In genomic region chrX:135543924-135544323, GRCh38 we compare ENCODE assay signal across 10 cellular contexts. TPM values are rescaled to one million over a fixed set of nuclear protein-coding genes. Genes with fewer than 3 reads are reported as not detected.
DNase-seq lines count a peak whose midpoint lies in the region; ATAC-seq, FAIRE-seq and TF ChIP-seq lines count a peak whose summit lies in the region.
"Had no signal": no experiment of that assay in that cellular context is flagged by ENCODE, and none has a peak within 500 bp of the region (broad histone marks: within the 10 kb centered on the region; RNA-seq: fewer than 3 reads in every experiment).

No MANE protein-coding gene starts in this region.

- POLR2A ChIA-PET in K562 (lab: Yijun Ruan, JAX) = interaction anchor here (1.5 kb wide), 1 partner anchor 17 kb away, joined by 4 read pairs; no protein-coding TSS in a partner anchor

- H3K4me3 ChIP-seq in Loucy (ENCODE audit: low read length, poor library complexity, severe bottlenecking) (no peak overlapping the region), K562 (no peak overlapping the region), upper lobe of right lung (no peak overlapping the region)
- H3K4me3 ChIP-seq: stomach had no signal

- H4K20me1 ChIP-seq in Loucy (ENCODE audit: insufficient read depth, low read length, poor library complexity, severe bottlenecking) (peaks cover 11% of the 10 kb centered on the region), K562 (replicated peaks; ENCODE audit: control insufficient read depth, insufficient read depth, low read length) (no peaks in the 10 kb centered on the region)

- no peaks in the 10 kb centered on the region for H3K9me2 ChIP-seq in Loucy (replicated peaks; ENCODE audit: low read depth, low read length)

- ATAC-seq in K562 (peak; percentile 88), upper lobe of right lung (no peak)

- DNase-seq in stimulated activated CD4-positive, alpha-beta T cell treated with anti-CD3 and anti-CD28 coated beads, Interleukin-12 subunit alpha, Interleukin-12 subunit beta, amount 100 ng/mL, for 48 hours (ENCODE audit: low read depth in 2 of 3, low spot score in 1 of 3) = peak in 2 of 3 donors; percentile 8 to 31
- DNase-seq in stimulated activated CD4-positive, alpha-beta T cell treated with anti-CD3 and anti-CD28 coated beads, Interleukin-12 subunit alpha, Interleukin-12 subunit beta, amount 100 ng/mL, for 4 hours = no peak
- peak in 3 of 4 experiments; percentile 30 to 56 (median 40) for DNase-seq in K562 (ENCODE audit: extremely low read depth in 1 of 4, low spot score in 3 of 4)
- no peak for DNase-seq in upper lobe of right lung
- no peak for DNase-seq in NCI-H2171 treated with DMSO at 0.1 percent for 48 hours (lab: John Stamatoyannopoulos, UW)
- DNase-seq in T-helper 9 cell = no peak
- DNase-seq in NK-92 (lab: John Stamatoyannopoulos, UW; ENCODE audit: unreplicated experiment) = no peak
- DNase-seq: NCI-H1092, stomach had no signal

- CTCF ChIA-PET in K562 (lab: Yijun Ruan, JAX; ENCODE audit: low intra/inter-chr PET ratio) = no interaction called here

- H3K27me3 ChIP-seq in Loucy (ENCODE audit: insufficient read depth, low read length, poor library complexity, severe bottlenecking) (no peaks in the 10 kb centered on the region), K562 (ENCODE audit: control insufficient read depth in 2 of 2, insufficient read depth in 2 of 2, low read length in 2 of 2) (no peaks in the 10 kb centered on the region), upper lobe of right lung (no peaks in the 10 kb centered on the region)
- H3K27me3 ChIP-seq: stomach had no signal

- no peak for TF ChIP-seq POLR2A in K562 (conservative IDR thresholded peaks at IDR 0.05)

- 35% methylated on average over 2 of the region's 2 CpGs for WGBS in K562 (ENCODE audit: insufficient coverage, low coverage, missing lambda C conversion rate)

- H3K4me1 ChIP-seq in Loucy (ENCODE audit: insufficient read depth, low read length, poor library complexity, severe bottlenecking) = no peaks in the 10 kb centered on the region
- peaks cover 3 to 9% of the 10 kb centered on the region in 2 experiments; a peak in 3 of 5 replicates for H3K4me1 ChIP-seq in K562 (replicated peaks in 1 of 2; ENCODE audit: control insufficient read depth in 2 of 2, insufficient read depth in 2 of 2, low read length in 2 of 2)
- H3K4me1 ChIP-seq in upper lobe of right lung = no peaks in the 10 kb centered on the region

- peak in 1 of 2 experiments; percentile 44; a peak in 2 of 4 replicates for TF ChIP-seq RAD21 in K562 (CRISPR knock-in tag; conservative IDR thresholded peaks at IDR 0.05 in 1 of 2, IDR thresholded peaks at IDR 0.05 in 1 of 2)

- intact Hi-C loops in K562 (cut with micrococcal nuclease) = loop anchor here (10.0 kb wide), 1 partner anchor 59 kb away; no protein-coding TSS in a partner anchor
- intact Hi-C loops in upper lobe of right lung (cut with DNase I) = no loop called here

- FAIRE-seq in K562 (lab: Jason Lieb, UNC) = no peak

- H3K9me3 ChIP-seq in Loucy (ENCODE audit: insufficient read depth, low read depth, low read length) = no peaks in the 10 kb centered on the region
- no peaks in the 10 kb centered on the region for H3K9me3 ChIP-seq in K562 (replicated peaks; ENCODE audit: control insufficient read depth, insufficient read depth, low read depth, low read length)
- H3K9me3 ChIP-seq in upper lobe of right lung = no peaks in the 10 kb centered on the region
- H3K9me3 ChIP-seq: stomach had no signal

- H3K4me2 ChIP-seq in Loucy (ENCODE audit: low read depth, low read length, poor library complexity, severe bottlenecking) (no peak overlapping the region), K562 (ENCODE audit: insufficient read depth, low read length) (no peak overlapping the region)

- no peaks in the 10 kb centered on the region for H3K9me1 ChIP-seq in K562 (ENCODE audit: control insufficient read depth, insufficient read depth, low read length)

- in situ Hi-C loops in K562 (cut with MboI) = no loop called here

- peaks cover 59% of the 10 kb centered on the region for H3K79me2 ChIP-seq in Loucy (ENCODE audit: insufficient read depth, low read length)
- H3K79me2 ChIP-seq in K562 (ENCODE audit: control insufficient read depth, insufficient read depth, low read length) = peaks cover 32% of the 10 kb centered on the region

- peaks cover 25% of the 10 kb centered on the region; the same call in 1 of the 2 replicates for H3K36me3 ChIP-seq in Loucy (ENCODE audit: insufficient read depth, low read length)
- peaks cover 37% of the 10 kb centered on the region; the same call in 2 of the 3 replicates for H3K36me3 ChIP-seq in K562 (ENCODE audit: control insufficient read depth, insufficient read depth, low read length)
- H3K36me3 ChIP-seq in upper lobe of right lung = no peaks in the 10 kb centered on the region
- H3K36me3 ChIP-seq: stomach had no signal

- H2AFZ ChIP-seq in Loucy (ENCODE audit: low read length) (no peak overlapping the region), K562 (ENCODE audit: low read depth, low read length) (no peak overlapping the region)

- no peak overlapping the region for H3K27ac ChIP-seq in K562 (ENCODE audit: extremely low read depth, low read depth, low read length)
- no peak overlapping the region for H3K27ac ChIP-seq in upper lobe of right lung
- H3K27ac ChIP-seq: stomach had no signal

- H3K9ac ChIP-seq in Loucy (ENCODE audit: low read depth, low read length, poor library complexity, severe bottlenecking) = no peak overlapping the region
- no peak overlapping the region for H3K9ac ChIP-seq in K562 (ENCODE audit: insufficient read depth in 1 of 2, low read depth in 2 of 2, low read length in 2 of 2)

- TF ChIP-seq CTCF in Loucy (conservative IDR thresholded peaks at IDR 0.05; ENCODE audit: low read length) = peak; percentile 59
- TF ChIP-seq CTCF in K562 (IDR thresholded peaks at IDR 0.05 in 2 of 3, conservative IDR thresholded peaks at IDR 0.05 in 1 of 3; ENCODE audit: insufficient read depth in 2 of 3, low read depth in 1 of 3, low read length in 3 of 3) = peak; percentile 36 to 54 (median 52); a peak in 4 of 6 replicates
- TF ChIP-seq CTCF in upper lobe of right lung (IDR thresholded peaks at IDR 0.05) = peak; percentile 21

- TF ChIP-seq EP300 in K562 (IDR thresholded peaks at IDR 0.05; ENCODE audit: low read length) = no peak

- BruUV-seq in K562 (replicated peaks; lab: Mats Ljungman, UMichigan) = no TSS peak

- H3F3A ChIP-seq in Loucy (ENCODE audit: low read depth) = no peaks in the 10 kb centered on the region

TF ChIP-seq in K562, 482 proteins besides CTCF, POLR2A, EP300 and RAD21 (continues in another document):
- no peak for TF ChIP-seq GATAD2A (IDR thresholded peaks at IDR 0.05)
- TF ChIP-seq ZFP36 (IDR thresholded peaks at IDR 0.05; ENCODE audit: low read depth, low read length, partially characterized antibody) = no peak
- TF ChIP-seq ZBTB7A (IDR thresholded peaks at IDR 0.05; ENCODE audit: borderline replicate concordance, control insufficient read depth, low read depth, low read length) = no peak
- TF ChIP-seq CTCFL (IDR thresholded peaks at IDR 0.05; ENCODE audit: borderline replicate concordance, insufficient read depth, low read depth, low read length, poor library complexity, severe bottlenecking) = peak; percentile 40
- TF ChIP-seq BMI1 (IDR thresholded peaks at IDR 0.05; ENCODE audit: low read length) = no peak
- no peak for TF ChIP-seq CBX1 (IDR thresholded peaks at IDR 0.05; ENCODE audit: low read depth)
- TF ChIP-seq SPI1 (IDR thresholded peaks at IDR 0.05; ENCODE audit: borderline replicate concordance, low read depth, low read length) = no peak
- no peak for TF ChIP-seq MTA2 (IDR thresholded peaks at IDR 0.05; ENCODE audit: low read depth)

RNA-seq across cellular contexts. Expression of gene INTS6L, which starts 23.5 kb away (rescaled TPM):
- 24.1 and 66.2 TPM in 2 replicates for total RNA-seq in K562 (2011; cell fraction: chromatin; rRNA removed; ENCODE audit: low replicate concordance)
- total RNA-seq in K562 (2011; cell fraction: nucleolus; rRNA removed) = 14.2 and 18.3 TPM in 2 replicates
- 26.8 and 37.5 TPM in 2 replicates for total RNA-seq in K562 (2011; cell fraction: nucleoplasm; rRNA removed)
- total RNA-seq in K562 (2014; rRNA removed) (16.0 and 17.1 TPM in 2 replicates), K562 (2014; rRNA removed; fragmentation: Illumina TruSeq; extraction: Trizol) (21.9 and 22.7 TPM in 2 replicates), K562 (2015; rRNA removed; fragmentation: Illumina TruSeq; extraction: Trizol) (42.0 and 44.9 TPM in 2 replicates), K562 (2021) (17.8 and 19.7 TPM in 2 replicates), upper lobe of right lung (7.4 TPM)
- polyA plus RNA-seq in K562 (2011; rRNA removed) (29.6 and 41.7 TPM in 2 replicates), K562 (2014; fragmentation: Illumina TruSeq; extraction: Trizol) (25.8 and 31.5 TPM in 2 replicates), K562 (2014; fragmentation: Nextera tagmentation; extraction: Ambion mirVana) (10 to 100 TPM in 1 of 2 experiments, 1 to 10 TPM in 1; 6.1 to 10.8 TPM), K562 (2014; rRNA removed) (32.1 and 40.5 TPM in 2 replicates)
- 7.1 and 10.3 TPM in 2 replicates for polyA plus RNA-seq in K562 (2011; cell fraction: cytosol; rRNA removed)
- polyA plus RNA-seq in K562 (2011; cell fraction: nucleus; rRNA removed) = 89.0 and 93.3 TPM in 2 replicates
- polyA plus RNA-seq in K562 (2012) = 19.6 and 20.4 TPM in 2 replicates
- 16.4 and 17.2 TPM in 2 replicates for polyA minus RNA-seq in K562 (2011; rRNA and poly(A)+ RNA removed)
- polyA minus RNA-seq in K562 (2011; cell fraction: cytosol; rRNA and poly(A)+ RNA removed) = 6.3 and 6.6 TPM in 2 replicates
- polyA minus RNA-seq in K562 (2011; cell fraction: nucleus; rRNA and poly(A)+ RNA removed) = 24.9 and 33.8 TPM in 2 replicates

Comparison
In these comparisons a context has a peak if more than half of its experiments do, and no peak if none do; other contexts are left out.
1. DNase-seq: peak in stimulated activated CD4-positive, alpha-beta T cell treated with anti-CD3 and anti-CD28 coated beads, Interleukin-12 subunit alpha, Interleukin-12 subunit beta, amount 100 ng/mL, for 48 hours (2 of 3) and K562 (3 of 4); none in stimulated activated CD4-positive, alpha-beta T cell treated with anti-CD3 and anti-CD28 coated beads, Interleukin-12 subunit alpha, Interleukin-12 subunit beta, amount 100 ng/mL, for 4 hours (single experiment), upper lobe of right lung (single experiment), NCI-H2171 treated with DMSO at 0.1 percent for 48 hours (single experiment), T-helper 9 cell (single experiment) and NK-92 (single experiment).
2. Peak in every context shown above with its lines, with median percentiles within 50 percentile points of each other: CTCF ChIP-seq.